1 cellular context compared by ENCODE assay signal in genomic region chr10:44977287-44978212, GRCh38.
TF ChIP-seq lines count a peak whose summit lies in the region.

No MANE protein-coding gene starts in this region.

TF ChIP-seq in A549, 52 proteins besides CTCF, POLR2A, EP300 and RAD21:
- no peak for TF ChIP-seq POLR2AphosphoS2 (conservative IDR thresholded peaks at IDR 0.05; ENCODE audit: low read length)
- no peak for TF ChIP-seq PHF8 (IDR thresholded peaks at IDR 0.05; ENCODE audit: borderline replicate concordance, low read depth)
- TF ChIP-seq E2F6 (IDR thresholded peaks at IDR 0.05; ENCODE audit: borderline replicate concordance, low read depth) = no peak
- no peak for TF ChIP-seq NFE2L2 (conservative IDR thresholded peaks at IDR 0.05; ENCODE audit: low read length)
- no peak for TF ChIP-seq MAZ (IDR thresholded peaks at IDR 0.05; ENCODE audit: borderline replicate concordance, low read depth, low read length)
- TF ChIP-seq PBX3 (IDR thresholded peaks at IDR 0.05) = no peak
- TF ChIP-seq MAFK (IDR thresholded peaks at IDR 0.05; ENCODE audit: partially characterized antibody) = no peak
- TF ChIP-seq TFCP2L1 (CRISPR knock-in tag; IDR thresholded peaks at IDR 0.05) = no peak
- no peak for TF ChIP-seq KDM5A (IDR thresholded peaks at IDR 0.05)
- no peak for TF ChIP-seq ZSCAN20 (CRISPR knock-in tag; IDR thresholded peaks at IDR 0.05)
- no peak for TF ChIP-seq HES2 (IDR thresholded peaks at IDR 0.05)
